Comparison of ENCODE assay signal across 19 cellular contexts in the genomic region with DNA sequence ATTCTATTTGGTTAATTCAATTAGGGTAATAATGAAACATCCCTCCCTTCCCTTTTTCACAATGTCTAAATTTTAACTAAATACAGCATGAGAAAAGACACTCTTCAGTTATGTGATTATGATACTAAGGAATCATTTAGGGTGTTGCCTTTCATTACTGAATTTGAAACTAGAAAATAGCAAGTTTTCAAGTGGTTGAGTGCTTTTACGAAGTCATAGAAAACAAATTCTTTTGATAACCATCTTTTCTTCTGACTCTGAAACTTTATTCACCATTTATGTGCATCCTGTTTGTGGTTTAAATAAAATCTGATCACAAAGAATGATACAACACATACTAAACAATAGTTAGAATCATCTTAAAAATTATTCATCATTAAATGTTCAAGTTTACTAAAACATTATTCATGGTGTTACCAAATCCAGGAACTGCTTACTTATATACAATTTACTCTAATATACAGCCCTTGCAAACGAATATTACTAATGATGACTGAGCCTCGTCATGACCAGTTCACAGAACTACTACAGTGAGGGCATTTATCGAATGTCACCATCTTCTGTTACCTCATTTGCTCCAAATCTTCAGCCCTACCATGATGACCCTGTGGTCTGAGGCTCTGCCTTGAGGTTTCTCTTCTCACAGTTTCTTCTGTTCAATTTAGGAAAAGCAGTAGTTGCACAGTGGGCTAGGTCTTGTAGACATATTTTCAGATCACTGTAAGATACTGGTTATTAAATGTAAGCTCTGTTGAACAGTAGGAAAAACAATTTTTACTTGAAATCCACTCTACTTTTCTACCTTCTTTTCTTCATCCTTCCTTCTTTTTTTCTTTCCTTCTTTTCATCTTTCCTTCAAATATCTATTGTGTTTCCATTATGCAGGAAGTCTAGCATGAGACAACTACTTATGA. TPM values are rescaled to one million over a fixed set of nuclear protein-coding genes. Genes with fewer than 3 reads are reported as not detected.
DNase-seq lines count a peak whose midpoint lies in the region; ATAC-seq and TF ChIP-seq lines count a peak whose summit lies in the region.
"Had no signal": no experiment of that assay in that cellular context is flagged by ENCODE, and none has a peak within 500 bp of the region (broad histone marks: within the 10 kb centered on the region; RNA-seq: fewer than 3 reads in every experiment).

No MANE protein-coding gene starts in this region.

- H3K27me3 ChIP-seq in osteoblast (ENCODE audit: insufficient read depth, low read length): peaks cover 41% of the 10 kb centered on the region
- H3K27me3 ChIP-seq: BLaER1 treated with 17β-estradiol and CSF1 and Interleukin-3, amounts not matched to agents 10 nM and 100 nM had no signal

- no peak overlapping the region for H3K27ac ChIP-seq in osteoblast (ENCODE audit: low read depth, low read length)
- H3K27ac ChIP-seq: BLaER1 treated with 17β-estradiol and CSF1 and Interleukin-3, amounts not matched to agents 10 nM and 100 nM; RWPE1 had no signal

- in situ Hi-C loops in Caki2 (cut with HindIII; ENCODE audit: low pct_unique_long_range_greater_than_20kb, low sequenced_read_pairs): no loop called here

- no peak overlapping the region for H3K4me3 Mint-ChIP-seq in activated CD8-positive, alpha-beta T cell treated with anti-CD3 and anti-CD28 coated beads for 36 hours
- no peak overlapping the region for H3K4me3 Mint-ChIP-seq in activated CD8-positive, alpha-beta T cell treated with anti-CD3 and anti-CD28 coated beads, Interleukin-2, amount 10 ng/mL, durations not matched to agents 7 days and 5 days
- H3K4me3 Mint-ChIP-seq in T-helper 2 cell treated with Interferon-gamma antibody and Interleukin-4, amounts not matched to agents 5 μg/mL and 100 μg/mL, for 36 hours: peak overlapping the region; percentile 63
- H3K4me3 Mint-ChIP-seq in effector memory CD8-positive, alpha-beta T cell: no peak overlapping the region

- TF ChIP-seq CTCF in activated CD8-positive, alpha-beta T cell treated with anti-CD3 and anti-CD28 coated beads for 36 hours (IDR thresholded peaks at IDR 0.05): no peak
- TF ChIP-seq CTCF in osteoblast (IDR thresholded peaks at IDR 0.05; ENCODE audit: extremely low read depth, low read depth, low read length): no peak

- no peak overlapping the region for H3K4me3 ChIP-seq in osteoblast (ENCODE audit: insufficient read depth, low read length)
- H3K4me3 ChIP-seq: BLaER1 treated with 17β-estradiol and CSF1 and Interleukin-3, amounts not matched to agents 10 nM and 100 nM had no signal

- no peaks in the 10 kb centered on the region for H3K9me3 Mint-ChIP-seq in activated CD8-positive, alpha-beta T cell treated with anti-CD3 and anti-CD28 coated beads for 36 hours
- no peaks in the 10 kb centered on the region for H3K9me3 Mint-ChIP-seq in activated CD8-positive, alpha-beta T cell treated with anti-CD3 and anti-CD28 coated beads, Interleukin-2, amount 10 ng/mL, durations not matched to agents 7 days and 5 days (ENCODE audit: insufficient read depth)
- H3K9me3 Mint-ChIP-seq in T-helper 2 cell treated with Interferon-gamma antibody and Interleukin-4, amounts not matched to agents 5 μg/mL and 100 μg/mL, for 36 hours: peaks cover 5% of the 10 kb centered on the region
- H3K9me3 Mint-ChIP-seq in effector memory CD8-positive, alpha-beta T cell: peaks cover 1 to 14% of the 10 kb centered on the region in 2 donors

- ATAC-seq in activated CD8-positive, alpha-beta T cell treated with anti-CD3 and anti-CD28 coated beads for 36 hours: peak; percentile 65
- ATAC-seq in activated CD8-positive, alpha-beta T cell treated with anti-CD3 and anti-CD28 coated beads, Interleukin-2, amount 10 ng/mL, durations not matched to agents 7 days and 5 days: no peak
- peak; percentile 24 for ATAC-seq in effector memory CD8-positive, alpha-beta T cell (replicated peaks)

- no peak overlapping the region for H3K27ac Mint-ChIP-seq in activated CD8-positive, alpha-beta T cell treated with anti-CD3 and anti-CD28 coated beads for 36 hours
- H3K27ac Mint-ChIP-seq in activated CD8-positive, alpha-beta T cell treated with anti-CD3 and anti-CD28 coated beads, Interleukin-2, amount 10 ng/mL, durations not matched to agents 7 days and 5 days: no peak overlapping the region
- H3K27ac Mint-ChIP-seq in T-helper 2 cell treated with Interferon-gamma antibody and Interleukin-4, amounts not matched to agents 5 μg/mL and 100 μg/mL, for 36 hours: peak overlapping the region; percentile 90
- no peak overlapping the region for H3K27ac Mint-ChIP-seq in effector memory CD8-positive, alpha-beta T cell

- CTCF ChIA-PET in activated CD8-positive, alpha-beta T cell treated with anti-CD3 and anti-CD28 coated beads for 36 hours (lab: Charles Lee): no interaction called here
- CTCF ChIA-PET in activated CD8-positive, alpha-beta T cell treated with anti-CD3 and anti-CD28 coated beads, Interleukin-2, amount 10 ng/mL, durations not matched to agents 7 days and 5 days (lab: Charles Lee): no interaction called here

- no peak overlapping the region for H3K4me2 ChIP-seq in osteoblast (ENCODE audit: insufficient read depth, low read length)
- H3K4me2 ChIP-seq: BLaER1 treated with 17β-estradiol and CSF1 and Interleukin-3, amounts not matched to agents 10 nM and 100 nM had no signal

- H3K4me1 Mint-ChIP-seq in activated CD8-positive, alpha-beta T cell treated with anti-CD3 and anti-CD28 coated beads for 36 hours (ENCODE audit: low read depth): peaks cover 3% of the 10 kb centered on the region
- H3K4me1 Mint-ChIP-seq in activated CD8-positive, alpha-beta T cell treated with anti-CD3 and anti-CD28 coated beads, Interleukin-2, amount 10 ng/mL, durations not matched to agents 7 days and 5 days (ENCODE audit: low read depth): peaks cover 7% of the 10 kb centered on the region
- peaks cover 33% of the 10 kb centered on the region for H3K4me1 Mint-ChIP-seq in T-helper 2 cell treated with Interferon-gamma antibody and Interleukin-4, amounts not matched to agents 5 μg/mL and 100 μg/mL, for 36 hours (ENCODE audit: low read depth)
- H3K4me1 Mint-ChIP-seq in effector memory CD8-positive, alpha-beta T cell (ENCODE audit: low read depth in 2 of 2): peaks cover 7 to 27% of the 10 kb centered on the region in 2 donors

- peaks cover 47% of the 10 kb centered on the region for H3K27me3 Mint-ChIP-seq in activated CD8-positive, alpha-beta T cell treated with anti-CD3 and anti-CD28 coated beads for 36 hours
- H3K27me3 Mint-ChIP-seq in activated CD8-positive, alpha-beta T cell treated with anti-CD3 and anti-CD28 coated beads, Interleukin-2, amount 10 ng/mL, durations not matched to agents 7 days and 5 days (ENCODE audit: low read depth): peaks cover 34% of the 10 kb centered on the region
- H3K27me3 Mint-ChIP-seq in T-helper 2 cell treated with Interferon-gamma antibody and Interleukin-4, amounts not matched to agents 5 μg/mL and 100 μg/mL, for 36 hours (ENCODE audit: low read depth): peaks cover 74% of the 10 kb centered on the region
- H3K27me3 Mint-ChIP-seq in effector memory CD8-positive, alpha-beta T cell: peaks cover 55 to 62% of the 10 kb centered on the region in 2 donors

- H3K9me3 ChIP-seq in osteoblast (ENCODE audit: low read depth, low read length): no peaks in the 10 kb centered on the region
- H3K9me3 ChIP-seq: BLaER1 treated with 17β-estradiol and CSF1 and Interleukin-3, amounts not matched to agents 10 nM and 100 nM had no signal

- no peaks in the 10 kb centered on the region for H3K79me2 ChIP-seq in osteoblast (ENCODE audit: insufficient read depth, low read length)

- no peaks in the 10 kb centered on the region for H3K36me3 Mint-ChIP-seq in activated CD8-positive, alpha-beta T cell treated with anti-CD3 and anti-CD28 coated beads for 36 hours (ENCODE audit: low read depth)
- H3K36me3 Mint-ChIP-seq in activated CD8-positive, alpha-beta T cell treated with anti-CD3 and anti-CD28 coated beads, Interleukin-2, amount 10 ng/mL, durations not matched to agents 7 days and 5 days (ENCODE audit: low read depth): no peaks in the 10 kb centered on the region
- H3K36me3 Mint-ChIP-seq in T-helper 2 cell treated with Interferon-gamma antibody and Interleukin-4, amounts not matched to agents 5 μg/mL and 100 μg/mL, for 36 hours (ENCODE audit: low read depth): peaks cover 2% of the 10 kb centered on the region
- H3K36me3 Mint-ChIP-seq in effector memory CD8-positive, alpha-beta T cell (ENCODE audit: insufficient read depth): no peaks in the 10 kb centered on the region

- H4K20me1 ChIP-seq in osteoblast (ENCODE audit: insufficient read depth, low read length): no peaks in the 10 kb centered on the region
- H4K20me1 ChIP-seq: BLaER1 treated with 17β-estradiol and CSF1 and Interleukin-3, amounts not matched to agents 10 nM and 100 nM had no signal

- H3K36me3 ChIP-seq in osteoblast (ENCODE audit: insufficient read depth, low read length): no peaks in the 10 kb centered on the region
- H3K36me3 ChIP-seq: BLaER1 treated with 17β-estradiol and CSF1 and Interleukin-3, amounts not matched to agents 10 nM and 100 nM had no signal

- intact Hi-C loops in activated CD8-positive, alpha-beta T cell treated with anti-CD3 and anti-CD28 coated beads for 36 hours (cut with micrococcal nuclease): no loop called here

- H3K4me1 ChIP-seq in osteoblast (ENCODE audit: insufficient read depth, low read length): no peaks in the 10 kb centered on the region

- POLR2A ChIA-PET in activated CD8-positive, alpha-beta T cell treated with anti-CD3 and anti-CD28 coated beads for 36 hours (lab: Charles Lee): no interaction called here
- POLR2A ChIA-PET in activated CD8-positive, alpha-beta T cell treated with anti-CD3 and anti-CD28 coated beads, Interleukin-2, amount 10 ng/mL, durations not matched to agents 7 days and 5 days (lab: Charles Lee): no interaction called here

- peak; percentile 20 for DNase-seq in activated CD8-positive, alpha-beta T cell treated with anti-CD3 and anti-CD28 coated beads for 36 hours
- no peak for DNase-seq in activated CD8-positive, alpha-beta T cell treated with anti-CD3 and anti-CD28 coated beads, Interleukin-2, amount 10 ng/mL, durations not matched to agents 7 days and 5 days
- peak; percentile 6 for DNase-seq in Caki2 (ENCODE audit: low read depth)
- peak; percentile 51 for DNase-seq in T-helper 2 cell treated with Interferon-gamma antibody and Interleukin-4, amounts not matched to agents 5 μg/mL and 100 μg/mL, for 36 hours (ENCODE audit: low spot score)
- DNase-seq in effector memory CD8-positive, alpha-beta T cell: no peak
- DNase-seq in osteoblast (ENCODE audit: insufficient read length, low spot score, missing footprints): no peak
- no peak for DNase-seq in T1000 (lab: John Stamatoyannopoulos, UW)
- DNase-seq in middle frontal gyrus (ENCODE audit: extremely low spot score, low spot score): no peak
- DNase-seq: DMS 273 treated with DMSO at 0.1 percent for 48 hours, GF-D8, GOT3, NCI-H1048, NCI-H1436 treated with DMSO at 0.1 percent for 48 hours, NCI-H2029 treated with DMSO at 0.1 percent for 48 hours, NCI-H2171 treated with DMSO at 0.1 percent for 48 hours, NCI-H446 treated with DMSO at 0.1 percent for 48 hours had no signal

- no peak overlapping the region for H2AFZ ChIP-seq in osteoblast (ENCODE audit: low read length)

RNA-seq across cellular contexts. Expression of gene IL9, which starts 18.3 kb away (rescaled TPM):
- total RNA-seq in activated CD8-positive, alpha-beta T cell treated with anti-CD3 and anti-CD28 coated beads for 36 hours: not detected
- total RNA-seq in activated CD8-positive, alpha-beta T cell treated with anti-CD3 and anti-CD28 coated beads, Interleukin-2, amount 10 ng/mL, durations not matched to agents 7 days and 5 days: not detected
- total RNA-seq in Caki2 (2014; rRNA removed; shearing (Covaris generic); ENCODE audit: low replicate concordance): not detected in 2 replicates
- total RNA-seq in osteoblast: not detected in 2 replicates
- total RNA-seq: MCF 10A had no signal

RNA-seq across cellular contexts. Expression of gene LECT2, which starts 40.8 kb away (rescaled TPM):
- not detected for total RNA-seq in activated CD8-positive, alpha-beta T cell treated with anti-CD3 and anti-CD28 coated beads for 36 hours
- total RNA-seq in activated CD8-positive, alpha-beta T cell treated with anti-CD3 and anti-CD28 coated beads, Interleukin-2, amount 10 ng/mL, durations not matched to agents 7 days and 5 days: not detected
- total RNA-seq in Caki2 (2014; rRNA removed; shearing (Covaris generic); ENCODE audit: low replicate concordance): not detected in 2 replicates
- not detected in 2 replicates for total RNA-seq in osteoblast
- total RNA-seq: MCF 10A had no signal

Comparison
In these comparisons a context has a peak if more than half of its experiments do, and no peak if none do; other contexts are left out.
1. DNase-seq: peak in activated CD8-positive, alpha-beta T cell treated with anti-CD3 and anti-CD28 coated beads for 36 hours (single experiment), Caki2 (single experiment) and T-helper 2 cell treated with Interferon-gamma antibody and Interleukin-4, amounts not matched to agents 5 μg/mL and 100 μg/mL, for 36 hours (single experiment); none in activated CD8-positive, alpha-beta T cell treated with anti-CD3 and anti-CD28 coated beads, Interleukin-2, amount 10 ng/mL, durations not matched to agents 7 days and 5 days (single experiment), effector memory CD8-positive, alpha-beta T cell (0 of 3), osteoblast (single experiment), T1000 (single experiment) and middle frontal gyrus (single experiment).